2 cellular contexts compared by ENCODE assay signal in genomic region chr4:6182390-6183280, GRCh38.
A peak's percentile ranks its signal among the peaks of the same experiment; 100 is the strongest.
TF ChIP-seq lines count a peak whose summit lies in the region.

No MANE protein-coding gene starts in this region.

TF ChIP-seq in SK-N-SH, 30 proteins besides CTCF, POLR2A, EP300 and RAD21:
- TF ChIP-seq PBX3 (IDR thresholded peaks at IDR 0.05) (no peak), GATA2 (CRISPR knock-in tag; IDR thresholded peaks at IDR 0.05) (peak; percentile 46; the same call in 1 of the 2 replicates)

TF ChIP-seq in SK-N-SH treated with all-trans-retinoic acid at 6 μM for 48 hours, 23 proteins besides CTCF, POLR2A, EP300 and RAD21 (continued from another document):
- TF ChIP-seq, protein P1, sequence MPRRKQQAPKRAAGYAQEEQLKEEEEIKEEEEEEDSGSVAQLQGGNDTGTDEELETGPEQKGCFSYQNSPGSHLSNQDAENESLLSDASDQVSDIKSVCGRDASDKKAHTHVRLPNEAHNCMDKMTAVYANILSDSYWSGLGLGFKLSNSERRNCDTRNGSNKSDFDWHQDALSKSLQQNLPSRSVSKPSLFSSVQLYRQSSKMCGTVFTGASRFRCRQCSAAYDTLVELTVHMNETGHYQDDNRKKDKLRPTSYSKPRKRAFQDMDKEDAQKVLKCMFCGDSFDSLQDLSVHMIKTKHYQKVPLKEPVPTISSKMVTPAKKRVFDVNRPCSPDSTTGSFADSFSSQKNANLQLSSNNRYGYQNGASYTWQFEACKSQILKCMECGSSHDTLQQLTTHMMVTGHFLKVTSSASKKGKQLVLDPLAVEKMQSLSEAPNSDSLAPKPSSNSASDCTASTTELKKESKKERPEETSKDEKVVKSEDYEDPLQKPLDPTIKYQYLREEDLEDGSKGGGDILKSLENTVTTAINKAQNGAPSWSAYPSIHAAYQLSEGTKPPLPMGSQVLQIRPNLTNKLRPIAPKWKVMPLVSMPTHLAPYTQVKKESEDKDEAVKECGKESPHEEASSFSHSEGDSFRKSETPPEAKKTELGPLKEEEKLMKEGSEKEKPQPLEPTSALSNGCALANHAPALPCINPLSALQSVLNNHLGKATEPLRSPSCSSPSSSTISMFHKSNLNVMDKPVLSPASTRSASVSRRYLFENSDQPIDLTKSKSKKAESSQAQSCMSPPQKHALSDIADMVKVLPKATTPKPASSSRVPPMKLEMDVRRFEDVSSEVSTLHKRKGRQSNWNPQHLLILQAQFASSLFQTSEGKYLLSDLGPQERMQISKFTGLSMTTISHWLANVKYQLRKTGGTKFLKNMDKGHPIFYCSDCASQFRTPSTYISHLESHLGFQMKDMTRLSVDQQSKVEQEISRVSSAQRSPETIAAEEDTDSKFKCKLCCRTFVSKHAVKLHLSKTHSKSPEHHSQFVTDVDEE (CRISPR knock-in tag; IDR thresholded peaks at IDR 0.05) = no peak
TF ChIP-seq in SK-N-SH treated with all-trans-retinoic acid at 6 μM for 48 hours: peak in this region for 0.
